ENCODE assay signal across 18 cellular contexts in genomic region chr1:32331549-32331948, GRCh38. TPM values are rescaled to one million over a fixed set of nuclear protein-coding genes. Genes with fewer than 3 reads are reported as not detected.
DNase-seq lines count a peak whose midpoint lies in the region; ATAC-seq, FAIRE-seq and TF ChIP-seq lines count a peak whose summit lies in the region.
"Had no signal": no experiment of that assay in that cellular context is flagged by ENCODE, and none has a peak within 500 bp of the region (broad histone marks: within the 10 kb centered on the region; RNA-seq: fewer than 3 reads in every experiment).

No MANE protein-coding gene starts in this region.

- no peak for TF ChIP-seq POLR2A in GM12891 (IDR thresholded peaks at IDR 0.05; ENCODE audit: low read depth, low read length)

- no peak overlapping the region for H3K4me3 Mint-ChIP-seq in endothelial cell (ENCODE audit: unreplicated experiment)
- H3K4me3 Mint-ChIP-seq in stimulated activated naive B cell treated with anti-CD40 and anti-IgM and Interleukin-4, amounts not matched to agents 10 μg/mL and 1 μg/mL and 100 μg/mL, for 72 hours: no peak overlapping the region
- H3K4me3 Mint-ChIP-seq: activated naive CD8-positive, alpha-beta T cell had no signal

- intact Hi-C loops in PC-9 (cut with micrococcal nuclease; ENCODE audit: unreplicated experiment): no loop called here

- H3F3A ChIP-seq in PC-9 (ENCODE audit: insufficient read depth, low read depth): peaks cover 45% of the 10 kb centered on the region

- H3K9me2 ChIP-seq in PC-9 (ENCODE audit: insufficient read depth): no peaks in the 10 kb centered on the region

- no peaks in the 10 kb centered on the region for H3K9me3 Mint-ChIP-seq in endothelial cell (ENCODE audit: unreplicated experiment)
- no peaks in the 10 kb centered on the region for H3K9me3 Mint-ChIP-seq in stimulated activated naive B cell treated with anti-CD40 and anti-IgM and Interleukin-4, amounts not matched to agents 10 μg/mL and 1 μg/mL and 100 μg/mL, for 72 hours

- H3K4me3 ChIP-seq in PC-9: no peak overlapping the region
- H3K4me3 ChIP-seq: cardiac muscle cell, psoas muscle had no signal

- POLR2A ChIA-PET in PC-9 (lab: Charles Lee; ENCODE audit: unreplicated experiment): interaction anchor here (0.6 to 0.8 kb wide), 3 partner anchors 27 to 650 kb away, joined by 4 to 6 read pairs (median 6); no protein-coding TSS in a partner anchor

- FAIRE-seq in GM12891 (lab: Jason Lieb, UNC) (no peak), RCC 7860 (lab: Jason Lieb, UNC) (no peak)
- FAIRE-seq: HTR-8/SVneo had no signal

- no TSS peak for BruUV-seq in PC-9 (replicated peaks; lab: Mats Ljungman, UMichigan)

- TF ChIP-seq CTCF in PC-9 (conservative IDR thresholded peaks at IDR 0.05) (no peak), endothelial cell (IDR thresholded peaks at IDR 0.05; ENCODE audit: unreplicated experiment) (no peak)

- peak overlapping the region; percentile 57 for H3K27ac ChIP-seq in PC-9
- H3K27ac ChIP-seq: psoas muscle had no signal

- peak overlapping the region; percentile 1 for H3K27ac Mint-ChIP-seq in endothelial cell (ENCODE audit: unreplicated experiment)
- peak overlapping the region; percentile 39 for H3K27ac Mint-ChIP-seq in stimulated activated naive B cell treated with anti-CD40 and anti-IgM and Interleukin-4, amounts not matched to agents 10 μg/mL and 1 μg/mL and 100 μg/mL, for 72 hours

- no peaks in the 10 kb centered on the region for H4K20me1 ChIP-seq in PC-9 (ENCODE audit: insufficient read depth)

- no peaks in the 10 kb centered on the region for H3K27me3 ChIP-seq in PC-9 (ENCODE audit: insufficient read depth, low read depth)
- H3K27me3 ChIP-seq: cardiac muscle cell had no signal

- CTCF ChIA-PET in PC-9 (lab: Charles Lee): no interaction called here

- peaks cover 19% of the 10 kb centered on the region for H3K4me1 Mint-ChIP-seq in endothelial cell (ENCODE audit: unreplicated experiment)
- peaks cover 28 to 61% of the 10 kb centered on the region in 2 donors for H3K4me1 Mint-ChIP-seq in stimulated activated naive B cell treated with anti-CD40 and anti-IgM and Interleukin-4, amounts not matched to agents 10 μg/mL and 1 μg/mL and 100 μg/mL, for 72 hours

- H3K9me3 ChIP-seq in PC-9 (ENCODE audit: insufficient read depth, low read depth): no peaks in the 10 kb centered on the region
- H3K9me3 ChIP-seq: psoas muscle had no signal

- DNase-seq in GM12891 (ENCODE audit: insufficient read length, low spot score): no peak
- DNase-seq in PC-9: no peak
- DNase-seq in endothelial cell (ENCODE audit: low spot score): no peak
- DNase-seq in stimulated activated naive B cell treated with anti-CD40 and anti-IgM and Interleukin-4, amounts not matched to agents 10 μg/mL and 1 μg/mL and 100 μg/mL, for 72 hours: no peak
- no peak for DNase-seq in COR-L47 (lab: John Stamatoyannopoulos, UW)
- DNase-seq in RCC 7860 (ENCODE audit: low spot score): no peak
- no peak for DNase-seq in T-helper 2 cell
- DNase-seq: effector CD8-positive, alpha-beta T cell; NCI-H2029; NCI-H524 treated with DMSO at 0.1 percent for 48 hours; psoas muscle had no signal

- no peak overlapping the region for H2AFZ ChIP-seq in PC-9

- H3K4me1 ChIP-seq in PC-9 (replicated peaks; ENCODE audit: insufficient read depth): peaks cover 41% of the 10 kb centered on the region
- H3K4me1 ChIP-seq: psoas muscle had no signal

- H3K79me2 ChIP-seq in PC-9 (ENCODE audit: low read depth): peaks cover 13% of the 10 kb centered on the region

- peaks cover 51% of the 10 kb centered on the region for H3K36me3 Mint-ChIP-seq in endothelial cell (ENCODE audit: low read depth, unreplicated experiment)
- peaks cover 46 to 67% of the 10 kb centered on the region in 2 donors for H3K36me3 Mint-ChIP-seq in stimulated activated naive B cell treated with anti-CD40 and anti-IgM and Interleukin-4, amounts not matched to agents 10 μg/mL and 1 μg/mL and 100 μg/mL, for 72 hours

- H3K36me3 ChIP-seq in PC-9 (ENCODE audit: low read depth): peaks cover 2% of the 10 kb centered on the region; the same call in 1 of the 2 replicates

- ATAC-seq in stimulated activated naive B cell treated with anti-CD40 and anti-IgM and Interleukin-4, amounts not matched to agents 10 μg/mL and 1 μg/mL and 100 μg/mL, for 72 hours (replicated peaks): no peak
- ATAC-seq: left lobe of liver, psoas muscle, SK-N-SH treated with all-trans-retinoic acid at 6 μM for 48 hours had no signal

- H3K27me3 Mint-ChIP-seq in endothelial cell (ENCODE audit: unreplicated experiment): peaks cover 16% of the 10 kb centered on the region
- H3K27me3 Mint-ChIP-seq in stimulated activated naive B cell treated with anti-CD40 and anti-IgM and Interleukin-4, amounts not matched to agents 10 μg/mL and 1 μg/mL and 100 μg/mL, for 72 hours: no peaks in the 10 kb centered on the region
- H3K27me3 Mint-ChIP-seq: activated naive CD8-positive, alpha-beta T cell had no signal

- H3K4me2 ChIP-seq in PC-9: peak overlapping the region; percentile 84

TF ChIP-seq in GM12891, 5 proteins besides CTCF, POLR2A, EP300 and RAD21:
- TF ChIP-seq PAX5 (IDR thresholded peaks at IDR 0.05; ENCODE audit: insufficient read depth, low read length, severe bottlenecking) (no peak), POLR2AphosphoS5 (IDR thresholded peaks at IDR 0.05; ENCODE audit: low read depth, low read length) (peak; percentile 54; the same call in 1 of the 2 replicates)

RNA-seq across cellular contexts. Expression of gene MARCKSL1, which starts 4.5 kb away (rescaled TPM):
- 159 TPM for polyA plus RNA-seq in GM12891 (2012; ENCODE audit: low read depth, missing spikeins)
- total RNA-seq in PC-9 (2021) (91.5 and 117 TPM in 2 replicates), endothelial cell (ENCODE audit: unreplicated experiment) (730 TPM)

RNA-seq across cellular contexts. Expression of gene FAM229A, which starts 30.7 kb away (rescaled TPM):
- polyA plus RNA-seq in GM12891 (2012; ENCODE audit: low read depth, missing spikeins): 2.1 TPM
- 11.7 and 13.1 TPM in 2 replicates for total RNA-seq in PC-9 (2021)
- total RNA-seq in endothelial cell (ENCODE audit: unreplicated experiment): 8.5 TPM
- polyA plus RNA-seq: CD14-positive monocyte had no signal

RNA-seq across cellular contexts. Expression of gene TSSK3, which starts 30.8 kb away (rescaled TPM):
- 0.77 TPM for polyA plus RNA-seq in GM12891 (2012; ENCODE audit: low read depth, missing spikeins)
- total RNA-seq in PC-9 (2021) (3.8 and 3.9 TPM in 2 replicates), endothelial cell (ENCODE audit: unreplicated experiment) (0.67 TPM)
- total RNA-seq: Daoy had no signal

RNA-seq across cellular contexts. Expression of gene HDAC1, which starts 39.7 kb away (rescaled TPM):
- 193 TPM for polyA plus RNA-seq in GM12891 (2012; ENCODE audit: low read depth, missing spikeins)
- 131 and 171 TPM in 2 replicates for total RNA-seq in PC-9 (2021)
- 143 TPM for total RNA-seq in endothelial cell (ENCODE audit: unreplicated experiment)
